Comparison of ENCODE assay signal across 8 cellular contexts in the genomic region with DNA sequence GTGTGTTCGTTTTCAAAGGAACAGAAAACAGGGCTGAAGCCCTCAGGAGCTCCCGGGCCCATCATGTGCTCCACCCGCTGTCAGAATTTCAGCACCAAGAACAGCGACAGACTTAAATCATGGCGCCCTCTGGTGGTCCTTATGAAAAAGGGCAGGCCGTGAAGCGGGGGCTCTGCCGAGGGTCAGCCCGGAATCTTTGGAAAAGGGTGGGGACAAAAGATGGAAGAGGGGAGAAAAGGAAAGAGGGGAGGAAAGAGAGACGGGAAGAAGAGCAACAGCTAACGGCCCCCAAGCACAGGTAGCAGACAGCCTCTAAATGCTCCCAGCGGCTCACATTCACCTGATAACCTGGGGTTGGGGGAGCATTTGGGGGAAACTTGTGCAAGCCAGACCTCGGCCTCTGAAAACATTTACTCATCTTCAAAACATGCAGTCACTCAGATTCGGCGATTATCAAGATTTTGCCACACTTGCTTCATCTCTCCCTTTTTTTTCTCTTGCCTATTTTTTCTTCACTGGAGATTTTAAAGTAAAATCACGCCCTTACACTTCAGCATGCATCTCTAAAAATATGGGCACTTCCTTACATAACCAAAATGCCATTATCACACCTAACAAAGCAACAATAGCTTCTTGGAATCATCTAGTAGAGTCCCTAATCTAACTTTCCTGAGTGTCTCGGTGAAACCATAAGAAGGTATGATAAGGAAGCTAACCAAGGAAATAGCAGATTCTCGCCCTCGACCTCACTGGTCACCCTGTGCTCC. TPM values are rescaled to one million over a fixed set of nuclear protein-coding genes. Genes with fewer than 3 reads are reported as not detected.
DNase-seq lines count a peak whose midpoint lies in the region; ATAC-seq and TF ChIP-seq lines count a peak whose summit lies in the region.

No MANE protein-coding gene starts in this region.

- H3K27me3 ChIP-seq in IMR-90 (ENCODE audit: control insufficient read depth, insufficient read depth, low read length): peaks cover 3% of the 10 kb centered on the region; the same call in 1 of the 2 replicates

- H3K4me2 ChIP-seq in IMR-90 (ENCODE audit: low read depth, low read length): no peak overlapping the region

- H3K27ac Mint-ChIP-seq in activated naive CD4-positive, alpha-beta T cell treated with anti-CD3 and anti-CD28 coated beads, Interleukin-2, amount 10 ng/mL, durations not matched to agents 7 days and 5 days: no peak overlapping the region

- WGBS in IMR-90 (ENCODE audit: extremely low coverage in 2 of 2, insufficient read length in 1 of 2), 2 experiments: 2% methylated on average over 7 of the region's 19 CpGs; no CpG with 5 or more reads in 1 of the 2 experiments

- H3K36me3 Mint-ChIP-seq in activated naive CD4-positive, alpha-beta T cell treated with anti-CD3 and anti-CD28 coated beads, Interleukin-2, amount 10 ng/mL, durations not matched to agents 7 days and 5 days: no peaks in the 10 kb centered on the region

- H2BK20ac ChIP-seq in IMR-90 (ENCODE audit: low read depth, low read length): no peak overlapping the region

- no peak overlapping the region for H3K14ac ChIP-seq in IMR-90 (replicated peaks; ENCODE audit: low read depth, low read length)

- peak; percentile 55 for TF ChIP-seq RAD21 in IMR-90 (IDR thresholded peaks at IDR 0.05; ENCODE audit: low read length)

- H3K9ac ChIP-seq in IMR-90 (ENCODE audit: low read depth, low read length): no peak overlapping the region

- no peak overlapping the region for H2BK15ac ChIP-seq in IMR-90 (ENCODE audit: low read depth, low read length)

- H3K4ac ChIP-seq in IMR-90 (ENCODE audit: low read depth, low read length): no peak overlapping the region

- no peaks in the 10 kb centered on the region for H3K4me1 Mint-ChIP-seq in activated naive CD4-positive, alpha-beta T cell treated with anti-CD3 and anti-CD28 coated beads, Interleukin-2, amount 10 ng/mL, durations not matched to agents 7 days and 5 days

- no peak overlapping the region for H3K56ac ChIP-seq in IMR-90 (ENCODE audit: extremely low read depth, insufficient read depth, low read length)

- H4K8ac ChIP-seq in IMR-90 (ENCODE audit: low read depth in 2 of 2, low read length in 2 of 2): no peak overlapping the region

- intact Hi-C loops in IMR-90 (cut with micrococcal nuclease): loop anchor here (1.0 kb wide), 2 partner anchors 215 to 297 kb away; no protein-coding TSS in a partner anchor

- DNase-seq in GDM1 (lab: John Stamatoyannopoulos, UW) (peak; percentile 30), IMR-90 (peak; percentile 72), RKO (ENCODE audit: low spot score) (peak; percentile 75), glomerular visceral epithelial cell (ENCODE audit: extremely low spot score) (peak; percentile 61), putamen (ENCODE audit: low spot score) (peak; percentile 70), omental fat pad (ENCODE audit: low spot score) (no peak)
- peak; percentile 66 for DNase-seq in activated naive CD4-positive, alpha-beta T cell treated with anti-CD3 and anti-CD28 coated beads, Interleukin-2, amount 10 ng/mL, durations not matched to agents 7 days and 5 days

- POLR2A ChIA-PET in IMR-90 (lab: Charles Lee; ENCODE audit: unreplicated experiment): no interaction called here

- no peak overlapping the region for H2BK120ac ChIP-seq in IMR-90 (ENCODE audit: low read depth, low read length)

- H3K9me3 Mint-ChIP-seq in activated naive CD4-positive, alpha-beta T cell treated with anti-CD3 and anti-CD28 coated beads, Interleukin-2, amount 10 ng/mL, durations not matched to agents 7 days and 5 days: peaks cover 2% of the 10 kb centered on the region

- H3K36me3 ChIP-seq in IMR-90 (ENCODE audit: control insufficient read depth, insufficient read depth, low read length): no peaks in the 10 kb centered on the region

- no TSS peak for BruUV-seq in IMR-90 (replicated peaks; lab: Mats Ljungman, UMichigan)

- no peak overlapping the region for H3K4me3 ChIP-seq in IMR-90 (ENCODE audit: insufficient read depth, low read depth, low read length)

- dilution Hi-C loops in IMR-90 (cut with HindIII; ENCODE audit: low sequenced_read_pairs, unreplicated experiment): no loop called here

- ATAC-seq in IMR-90 (ENCODE audit: low read depth) (peak; percentile 93), HG03439 (IDR thresholded peaks at IDR 0.05; ENCODE audit: unreplicated experiment) (no peak), omental fat pad (ENCODE audit: low FRiP score) (no peak)

- no peak overlapping the region for H2BK5ac ChIP-seq in IMR-90 (ENCODE audit: low read depth, low read length, poor library complexity, severe bottlenecking)

- peaks cover 24% of the 10 kb centered on the region for H3K27me3 Mint-ChIP-seq in activated naive CD4-positive, alpha-beta T cell treated with anti-CD3 and anti-CD28 coated beads, Interleukin-2, amount 10 ng/mL, durations not matched to agents 7 days and 5 days

- no peak overlapping the region for H2AK9ac ChIP-seq in IMR-90 (replicated peaks; ENCODE audit: low read depth, low read length, poor library complexity)

- no peaks in the 10 kb centered on the region for H4K20me1 ChIP-seq in IMR-90 (ENCODE audit: insufficient read depth, low read length)

- no peak overlapping the region for H4K5ac ChIP-seq in IMR-90 (ENCODE audit: low read depth, low read length)

- H3K18ac ChIP-seq in IMR-90 (ENCODE audit: low read depth, low read length): no peak overlapping the region

- H2AFZ ChIP-seq in IMR-90 (replicated peaks; ENCODE audit: low read length, poor library complexity): peak overlapping the region; percentile 8

- in situ Hi-C loops in IMR-90 (cut with MboI; ENCODE audit: low sequenced_read_pairs): loop anchor here (10.0 kb wide), 1 partner anchor 292 kb away; no protein-coding TSS in a partner anchor

- H3K9me1 ChIP-seq in IMR-90 (ENCODE audit: insufficient read depth, low read length): no peaks in the 10 kb centered on the region

- no peak overlapping the region for H4K91ac ChIP-seq in IMR-90 (ENCODE audit: insufficient read depth, low read depth, low read length)

- H2AK5ac ChIP-seq in IMR-90 (ENCODE audit: low read depth, low read length): no peak overlapping the region

- no peak overlapping the region for H3K4me3 Mint-ChIP-seq in activated naive CD4-positive, alpha-beta T cell treated with anti-CD3 and anti-CD28 coated beads, Interleukin-2, amount 10 ng/mL, durations not matched to agents 7 days and 5 days

- CTCF ChIA-PET in IMR-90 (lab: Yijun Ruan, JAX): interaction anchor here (0.7 to 1.6 kb wide), 5 partner anchors 14 to 296 kb away, joined by 3 to 10 read pairs (median 3); no protein-coding TSS in a partner anchor
- CTCF ChIA-PET in activated naive CD4-positive, alpha-beta T cell treated with anti-CD3 and anti-CD28 coated beads, Interleukin-2, amount 10 ng/mL, durations not matched to agents 7 days and 5 days (lab: Charles Lee): interaction anchor here (0.7 to 3.5 kb wide), 11 partner anchors 13 to 327 kb away, joined by 3 to 22 read pairs (median 3); a partner anchor contains a TSS

- no peaks in the 10 kb centered on the region for H3K4me1 ChIP-seq in IMR-90 (ENCODE audit: control insufficient read depth, insufficient read depth, low read length)

- H3K9me3 ChIP-seq in IMR-90 (ENCODE audit: control insufficient read depth, insufficient read depth, low read length): peaks cover 3% of the 10 kb centered on the region

- H3K23ac ChIP-seq in IMR-90 (ENCODE audit: low read depth, low read length): no peak overlapping the region

- no peaks in the 10 kb centered on the region for H3K79me1 ChIP-seq in IMR-90 (ENCODE audit: low read depth in 1 of 2, low read length in 2 of 2)

- no peak overlapping the region for H3K27ac ChIP-seq in IMR-90 (ENCODE audit: insufficient read depth, low read length)

- TF ChIP-seq POLR2A in IMR-90 (IDR thresholded peaks at IDR 0.05; ENCODE audit: low read depth, low read length): no peak

- TF ChIP-seq CTCF in IMR-90 (conservative IDR thresholded peaks at IDR 0.05; ENCODE audit: low read depth, low read length): peak; percentile 86
- TF ChIP-seq CTCF in omental fat pad (IDR thresholded peaks at IDR 0.05): peak in 1 of 3 donors; percentile 48

TF ChIP-seq in IMR-90, 13 proteins besides CTCF, POLR2A, EP300 and RAD21:
- TF ChIP-seq, protein P1, sequence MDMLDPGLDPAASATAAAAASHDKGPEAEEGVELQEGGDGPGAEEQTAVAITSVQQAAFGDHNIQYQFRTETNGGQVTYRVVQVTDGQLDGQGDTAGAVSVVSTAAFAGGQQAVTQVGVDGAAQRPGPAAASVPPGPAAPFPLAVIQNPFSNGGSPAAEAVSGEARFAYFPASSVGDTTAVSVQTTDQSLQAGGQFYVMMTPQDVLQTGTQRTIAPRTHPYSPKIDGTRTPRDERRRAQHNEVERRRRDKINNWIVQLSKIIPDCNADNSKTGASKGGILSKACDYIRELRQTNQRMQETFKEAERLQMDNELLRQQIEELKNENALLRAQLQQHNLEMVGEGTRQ (IDR thresholded peaks at IDR 0.05; ENCODE audit: low read depth, low read length): peak; percentile 24; the same call in 1 of the 2 replicates
- TF ChIP-seq CEBPB (IDR thresholded peaks at IDR 0.05; ENCODE audit: low read depth, low read length): no peak
- TF ChIP-seq SMC3 (IDR thresholded peaks at IDR 0.05; ENCODE audit: low read depth, low read length): peak; percentile 76
- TF ChIP-seq MXI1 (IDR thresholded peaks at IDR 0.05; ENCODE audit: borderline replicate concordance, low read depth, low read length): 0 out of 2 replicates have a peak, but pooled peaks have one; percentile 66
- peak; percentile 64 for TF ChIP-seq RCOR1 (IDR thresholded peaks at IDR 0.05; ENCODE audit: insufficient replicate concordance, low read length)
- no peak for TF ChIP-seq CHD1 (IDR thresholded peaks at IDR 0.05; ENCODE audit: low read depth, low read length)
- no peak for TF ChIP-seq MAFK (IDR thresholded peaks at IDR 0.05; ENCODE audit: low read depth, low read length)
- peak; percentile 38; the same call in 1 of the 2 replicates for TF ChIP-seq MAZ (IDR thresholded peaks at IDR 0.05; ENCODE audit: borderline replicate concordance, low read depth, low read length)

RNA-seq across cellular contexts. Expression of a gene that starts 28.1 kb away (rescaled TPM):
- total RNA-seq in IMR-90 (2012; rRNA removed) (11.9 and 13.4 TPM in 2 replicates), omental fat pad (10 to 100 TPM; 21.2 to 33.3 (median 27.2) TPM)
- 33.8 and 34.1 TPM in 2 replicates for polyA plus RNA-seq in IMR-90 (2012; rRNA removed)
- polyA plus RNA-seq in IMR-90 (2012; cell fraction: cytosol; rRNA removed): 28.6 and 52.3 TPM in 2 replicates
- 24.9 and 43.8 TPM in 2 replicates for polyA plus RNA-seq in IMR-90 (2012; cell fraction: nucleus; rRNA removed; ENCODE audit: low replicate concordance)
